Comparison of ENCODE assay signal across 8 cellular contexts in the genomic region with DNA sequence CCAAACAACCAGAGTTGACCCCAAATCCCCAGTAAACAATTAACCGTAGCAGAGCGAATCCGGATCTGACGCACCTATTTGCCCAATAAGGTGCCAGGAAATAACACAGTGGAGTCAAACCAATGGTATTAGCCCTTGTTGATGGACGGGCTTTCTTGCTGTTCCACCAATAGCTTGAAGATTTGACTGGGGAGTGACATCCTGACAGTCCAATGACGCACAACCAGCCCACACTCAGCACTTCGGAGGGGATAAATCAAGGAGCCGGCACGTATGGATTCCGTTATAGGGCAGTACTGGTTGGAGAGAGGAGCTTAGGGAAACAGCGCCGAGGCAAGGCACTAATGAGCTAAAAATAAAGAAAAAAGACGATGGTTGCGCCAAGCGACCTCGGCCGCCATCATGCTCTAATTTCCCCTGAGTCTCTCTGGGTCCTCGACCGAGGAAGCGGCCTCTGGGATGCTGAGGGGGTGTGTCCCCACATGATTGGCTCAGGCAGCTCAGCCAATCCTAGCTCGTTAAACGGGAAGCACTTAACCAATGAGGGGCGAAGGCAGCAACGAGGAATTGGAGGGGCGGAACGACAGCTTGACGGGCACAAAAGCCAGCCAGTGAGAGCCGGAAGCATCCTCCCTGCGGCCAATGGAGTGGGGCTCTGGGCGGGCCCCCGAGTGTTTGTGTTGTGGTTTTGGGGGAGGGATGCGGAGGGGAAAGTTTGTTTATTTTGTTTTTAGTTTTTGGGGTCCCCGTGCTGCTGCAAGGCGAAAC. TPM values are rescaled to one million over a fixed set of nuclear protein-coding genes. Genes with fewer than 3 reads are reported as not detected.
DNase-seq lines count a peak whose midpoint lies in the region; ATAC-seq and TF ChIP-seq lines count a peak whose summit lies in the region.

No MANE protein-coding gene starts in this region.

- H3K4me2 ChIP-seq in OCI-LY1 (ENCODE audit: low read length) = peak overlapping the region; percentile 83

- 0 to 1% methylated on average over 28 to 32 of the region's 34 CpGs for WGBS in mesodermal cell (ENCODE audit: insufficient coverage in 2 of 2), 2 experiments

- H3K27me3 ChIP-seq in OCI-LY1 (ENCODE audit: insufficient read depth, low read length) = no peaks in the 10 kb centered on the region

- no peaks in the 10 kb centered on the region for H4K20me1 ChIP-seq in OCI-LY1 (ENCODE audit: insufficient read depth, low read length)

- peak overlapping the region; percentile 98 for H3K27ac Mint-ChIP-seq in endothelial cell (ENCODE audit: unreplicated experiment)

- no peaks in the 10 kb centered on the region for H3K9me2 ChIP-seq in OCI-LY1 (ENCODE audit: low read depth, low read length)

- no peaks in the 10 kb centered on the region for H3K9me3 Mint-ChIP-seq in endothelial cell (ENCODE audit: unreplicated experiment)

- H3K36me3 Mint-ChIP-seq in endothelial cell (ENCODE audit: low read depth, unreplicated experiment) = no peaks in the 10 kb centered on the region

- peak; percentile 98 for DNase-seq in DMS 273 (lab: John Stamatoyannopoulos, UW; ENCODE audit: unreplicated experiment)
- peak; percentile 98 for DNase-seq in HuH-7 (ENCODE audit: low spot score)
- DNase-seq in activated T-cell treated with anti-CD3 and anti-CD28 coated beads for 1 hour (ENCODE audit: low read depth) = peak; percentile 96
- peak; percentile 97 for DNase-seq in endothelial cell (ENCODE audit: low spot score)
- peak; percentile 89 for DNase-seq in stimulated activated CD8-positive, alpha-beta memory T cell treated with anti-CD3 and anti-CD28 coated beads, Interleukin-15, amount 100 ng/mL, for 24 hours (ENCODE audit: low read depth)

- H3K27ac ChIP-seq in OCI-LY1 (ENCODE audit: low read depth, low read length, poor library complexity, severe bottlenecking) = peak overlapping the region; percentile 78
- H3K27ac ChIP-seq in mesodermal cell (ENCODE audit: low read depth, low read length, severe bottlenecking) = peak overlapping the region; percentile 88

- peak overlapping the region; percentile 69 for H3K4me3 ChIP-seq in OCI-LY1 (ENCODE audit: low read depth, low read length, poor library complexity, severe bottlenecking)
- peak overlapping the region; percentile 63 for H3K4me3 ChIP-seq in mesodermal cell (ENCODE audit: extremely low read depth, insufficient read depth, low read length, poor library complexity, severe bottlenecking)

- H3K9me3 ChIP-seq in OCI-LY1 (ENCODE audit: low read length) (no peaks in the 10 kb centered on the region), mesodermal cell (ENCODE audit: control insufficient read depth, low read length) (no peaks in the 10 kb centered on the region)

- peaks cover 54% of the 10 kb centered on the region for H3K4me1 ChIP-seq in OCI-LY1 (ENCODE audit: insufficient read depth, low read length, severe bottlenecking)
- no peaks in the 10 kb centered on the region for H3K4me1 ChIP-seq in mesodermal cell (ENCODE audit: control insufficient read depth, insufficient read depth, low read length, poor library complexity, severe bottlenecking)

- peak; percentile 77 for ATAC-seq in GM21526 (IDR thresholded peaks at IDR 0.05; ENCODE audit: low FRiP score, unreplicated experiment)

- H3K36me3 ChIP-seq in OCI-LY1 (ENCODE audit: insufficient read depth, low read length) (no peaks in the 10 kb centered on the region), mesodermal cell (ENCODE audit: control insufficient read depth, insufficient read depth, low read length) (no peaks in the 10 kb centered on the region)

- peaks cover 33% of the 10 kb centered on the region for H3K79me2 ChIP-seq in OCI-LY1 (ENCODE audit: insufficient read depth, low read length)

- no peak for TF ChIP-seq CTCF in OCI-LY1 (IDR thresholded peaks at IDR 0.05; ENCODE audit: low read length)
- TF ChIP-seq CTCF in endothelial cell (IDR thresholded peaks at IDR 0.05; ENCODE audit: unreplicated experiment) = no peak

- peaks cover 7% of the 10 kb centered on the region for H3K27me3 Mint-ChIP-seq in endothelial cell (ENCODE audit: unreplicated experiment)

- peak overlapping the region; percentile 72 for H3K9ac ChIP-seq in OCI-LY1 (ENCODE audit: low read length)

- H2AFZ ChIP-seq in OCI-LY1 (ENCODE audit: low read length) = no peak overlapping the region

- peaks cover 18% of the 10 kb centered on the region for H3K4me1 Mint-ChIP-seq in endothelial cell (ENCODE audit: unreplicated experiment)

- no peaks in the 10 kb centered on the region for H3F3A ChIP-seq in OCI-LY1 (ENCODE audit: insufficient read depth, low read length)

- H3K4me3 Mint-ChIP-seq in endothelial cell (ENCODE audit: unreplicated experiment) = peak overlapping the region; percentile 97

RNA-seq across cellular contexts. Expression of gene FAM83F, which starts 49.5 kb away (rescaled TPM):
- 3.5 TPM for total RNA-seq in endothelial cell (ENCODE audit: unreplicated experiment)
- polyA plus RNA-seq in mesodermal cell (2013, experiment 1 of 2) = 0.77 TPM
- polyA plus RNA-seq in mesodermal cell (2013, experiment 2 of 2) = 0.40 TPM

Comparison
In these comparisons a context has a peak if more than half of its experiments do, and no peak if none do; other contexts are left out.
1. Peak in every context shown above with its lines: DNase-seq, ATAC-seq, H3K4me3 ChIP-seq and H3K27ac ChIP-seq.